In the genomic region with DNA sequence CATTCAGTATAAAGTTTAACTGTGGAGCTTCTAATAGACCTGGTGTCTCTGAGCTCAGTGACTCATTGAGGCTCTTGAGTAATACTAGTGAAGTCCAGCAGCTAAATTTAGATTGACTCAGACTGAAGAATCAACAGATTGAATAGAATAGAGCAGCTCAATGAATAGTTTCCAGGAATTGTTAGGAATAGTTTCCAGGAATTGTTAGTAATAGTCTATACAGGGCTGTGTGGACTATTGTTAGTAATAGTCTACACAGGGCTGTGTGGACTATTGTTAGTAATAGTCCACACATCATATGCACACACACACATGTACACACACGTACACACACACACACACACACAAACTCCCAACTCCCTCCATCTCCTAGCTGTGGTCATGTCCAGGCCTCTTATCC, we compare ENCODE assay signal across 2 cellular contexts.
TF ChIP-seq lines count a peak whose summit lies in the region.

No MANE protein-coding gene starts in this region.

TF ChIP-seq in A549, 52 proteins besides CTCF, POLR2A, EP300 and RAD21:
- peak; percentile 38; the same call in 1 of the 2 replicates for TF ChIP-seq FOSL2 (IDR thresholded peaks at IDR 0.05)
- peak; percentile 65 for TF ChIP-seq FOSL2 (CRISPR knock-in tag; IDR thresholded peaks at IDR 0.05)
- TF ChIP-seq RARB (CRISPR knock-in tag; IDR thresholded peaks at IDR 0.05), result no peak
- TF ChIP-seq CEBPB (IDR thresholded peaks at IDR 0.05), result peak; percentile 31 to 66; a peak in 3 of 4 replicates
- TF ChIP-seq JUNB (IDR thresholded peaks at IDR 0.05), result 0 out of 2 replicates have a peak, but pooled peaks have one; percentile 38

TF ChIP-seq in K562, 482 proteins besides CTCF, POLR2A, EP300 and RAD21:
- TF ChIP-seq CEBPG (CRISPR knock-in tag; IDR thresholded peaks at IDR 0.05) (no peak), CEBPG (tag; conservative IDR thresholded peaks at IDR 0.05 in 1 of 2, IDR thresholded peaks at IDR 0.05 in 1 of 2) (peak in 1 of 2 experiments; percentile 58; a peak in 2 of 4 replicates), MEF2D (tag; conservative IDR thresholded peaks at IDR 0.05; ENCODE audit: low read depth) (0 out of 2 replicates have a peak, but pooled peaks have one; percentile 35), FOSL1 (tag; conservative IDR thresholded peaks at IDR 0.05) (peak; percentile 84), JUN (IDR thresholded peaks at IDR 0.05; ENCODE audit: borderline replicate concordance, low read depth, low read length) (0 out of 2 replicates have a peak, but pooled peaks have one; percentile 10), JUN (CRISPR knock-in tag; IDR thresholded peaks at IDR 0.05; ENCODE audit: borderline replicate concordance) (no peak), NCOR1 (IDR thresholded peaks at IDR 0.05) (no peak), ZNF217 (CRISPR knock-in tag; IDR thresholded peaks at IDR 0.05) (no peak), PRMT5 (CRISPR knock-in tag; IDR thresholded peaks at IDR 0.05) (no peak), MEF2A (IDR thresholded peaks at IDR 0.05; ENCODE audit: control insufficient read depth, low read depth, low read length) (0 out of 2 replicates have a peak, but pooled peaks have one; percentile 40), CBX8 (IDR thresholded peaks at IDR 0.05; ENCODE audit: borderline replicate concordance, extremely low read depth, low read depth, low read length, poor library complexity, severe bottlenecking) (no peak)
